ENCODE assay signal across 8 cellular contexts in genomic region chr14:89416002-89416995, GRCh38. TPM values are rescaled to one million over a fixed set of nuclear protein-coding genes. Genes with fewer than 3 reads are reported as not detected.
DNase-seq lines count a peak whose midpoint lies in the region; ATAC-seq and TF ChIP-seq lines count a peak whose summit lies in the region.

No MANE protein-coding gene starts in this region.

- peaks cover 38% of the 10 kb centered on the region for H3K4me1 Mint-ChIP-seq in nephron

- no peak for TF ChIP-seq CTCF in DOHH2 (IDR thresholded peaks at IDR 0.05; ENCODE audit: low read depth, low read length, poor library complexity, severe bottlenecking)
- no peak for TF ChIP-seq CTCF in RWPE2 (IDR thresholded peaks at IDR 0.05; ENCODE audit: poor library complexity, severe bottlenecking)
- TF ChIP-seq CTCF in nephron (IDR thresholded peaks at IDR 0.05; ENCODE audit: unreplicated experiment in 3 of 3) = no peak

- H3K9me2 ChIP-seq in DOHH2 (replicated peaks; ENCODE audit: control insufficient read depth, low read length) = no peaks in the 10 kb centered on the region

- H3K27me3 Mint-ChIP-seq in nephron (ENCODE audit: low read depth) = peaks cover 3% of the 10 kb centered on the region

- H3K9me3 Mint-ChIP-seq in nephron = no peaks in the 10 kb centered on the region

- DNase-seq in GOT3 (lab: John Stamatoyannopoulos, UW) = peak; percentile 70
- peak; percentile 99 for DNase-seq in LHCN-M2 (ENCODE audit: low read depth)
- peak; percentile 97 for DNase-seq in RWPE2 (ENCODE audit: low spot score)
- DNase-seq in activated effector memory CD4-positive, alpha-beta T cell treated with anti-CD3 and anti-CD28 coated beads, Interleukin-2, amount 50 U/mL, for 16 hours = peak; percentile 99
- peak; percentile 94 for DNase-seq in fibroblast of the conjunctiva (ENCODE audit: low read depth)
- DNase-seq in stimulated activated naive CD8-positive, alpha-beta T cell treated with anti-CD3 and anti-CD28 coated beads, Interleukin-15, Interleukin-2, amounts not matched to agents 100 U/mL and 50 U/mL, for 24 hours = peak; percentile 99

- H3K27me3 ChIP-seq in DOHH2 (ENCODE audit: control insufficient read depth, low read length) = peaks cover 6% of the 10 kb centered on the region
- no peaks in the 10 kb centered on the region for H3K27me3 ChIP-seq in RWPE2 (ENCODE audit: insufficient read depth, poor library complexity, severe bottlenecking)

- H3K4me3 Mint-ChIP-seq in nephron = peak overlapping the region; percentile 95 to 96 (median 95)

- peaks cover 11% of the 10 kb centered on the region for H3K36me3 ChIP-seq in DOHH2 (ENCODE audit: control insufficient read depth, low read length)
- H3K36me3 ChIP-seq in RWPE2 (ENCODE audit: low read depth) = peaks cover 6% of the 10 kb centered on the region

- H3K4me1 ChIP-seq in DOHH2 (ENCODE audit: control insufficient read depth, low read length) = peaks cover 25% of the 10 kb centered on the region
- peaks cover 3% of the 10 kb centered on the region for H3K4me1 ChIP-seq in RWPE2 (ENCODE audit: insufficient read depth, poor library complexity, severe bottlenecking)

- no peaks in the 10 kb centered on the region; the same call in 1 of the 2 replicates for H4K20me1 ChIP-seq in DOHH2 (ENCODE audit: control insufficient read depth, insufficient read depth, low read depth, low read length)

- no peaks in the 10 kb centered on the region; the same call in 1 of the 2 replicates for H3F3A ChIP-seq in DOHH2 (ENCODE audit: control insufficient read depth, insufficient read depth)

- H3K4me2 ChIP-seq in DOHH2 (ENCODE audit: low read length) = peak overlapping the region; percentile 83

- H3K36me3 Mint-ChIP-seq in nephron (ENCODE audit: low read depth) = peaks cover 21% of the 10 kb centered on the region

- H3K4me3 ChIP-seq in DOHH2 (ENCODE audit: low read length) (peak overlapping the region; percentile 89), RWPE2 (ENCODE audit: severe bottlenecking) (peak overlapping the region; percentile 96)

- H3K27ac Mint-ChIP-seq in nephron = peak overlapping the region; percentile 93 to 94 (median 94)

- peak overlapping the region; percentile 54 for H3K27ac ChIP-seq in DOHH2 (ENCODE audit: low read depth, low read length)
- H3K27ac ChIP-seq in RWPE2 (ENCODE audit: poor library complexity, severe bottlenecking) = peak overlapping the region; percentile 70

- H3K79me2 ChIP-seq in DOHH2 (ENCODE audit: control insufficient read depth, low read length) = peaks cover 36% of the 10 kb centered on the region

- ATAC-seq in RWPE2 (ENCODE audit: low read depth) = peak; percentile 88
- peak; percentile 80 for ATAC-seq in stimulated activated naive CD8-positive, alpha-beta T cell treated with anti-CD3 and anti-CD28 coated beads, Interleukin-15, Interleukin-2, amounts not matched to agents 100 U/mL and 50 U/mL, for 24 hours

- no peaks in the 10 kb centered on the region for H3K9me3 ChIP-seq in DOHH2 (ENCODE audit: control insufficient read depth, insufficient read depth, low read length)
- no peaks in the 10 kb centered on the region for H3K9me3 ChIP-seq in RWPE2 (ENCODE audit: severe bottlenecking)

RNA-seq across cellular contexts. Expression of gene FOXN3, which starts 0.7 kb away (rescaled TPM):
- 16.4 and 21.0 TPM in 2 replicates for total RNA-seq in LHCN-M2 (2014; rRNA removed)
- 13.0 TPM for polyA plus RNA-seq in LHCN-M2 (2012)

Comparison
In these comparisons a context has a peak if more than half of its experiments do, and no peak if none do; other contexts are left out.
1. Peak in every context shown above with its lines: DNase-seq, ATAC-seq, H3K4me3 ChIP-seq and H3K27ac ChIP-seq.